11 cellular contexts compared by ENCODE assay signal in genomic region chr19:17686027-17686511, GRCh38. TPM values are rescaled to one million over a fixed set of nuclear protein-coding genes. Genes with fewer than 3 reads are reported as not detected.
DNase-seq lines count a peak whose midpoint lies in the region; ATAC-seq and TF ChIP-seq lines count a peak whose summit lies in the region.
"Had no signal": no experiment of that assay in that cellular context is flagged by ENCODE, and none has a peak within 500 bp of the region (broad histone marks: within the 10 kb centered on the region; RNA-seq: fewer than 3 reads in every experiment).

No MANE protein-coding gene starts in this region.

- H3K36me3 ChIP-seq in adrenal gland (replicated peaks in 1 of 2) (no peaks in the 10 kb centered on the region), skeletal muscle satellite cell (ENCODE audit: insufficient read depth, low read length) (no peaks in the 10 kb centered on the region)

- no peak overlapping the region for H3K9ac ChIP-seq in skeletal muscle satellite cell (ENCODE audit: low read depth, low read length)

- WGBS in adrenal gland, 4 donors, result 0 to 6% (median 0%) methylated on average over 4 to 12 of the region's 12 CpGs

- H3K4me1 ChIP-seq in adrenal gland (replicated peaks in 1 of 2) (no peaks in the 10 kb centered on the region), skeletal muscle satellite cell (ENCODE audit: control insufficient read depth, insufficient read depth, low read length) (peaks cover 3% of the 10 kb centered on the region)

- no peak for TF ChIP-seq POLR2A in adrenal gland (IDR thresholded peaks at IDR 0.05)

- ATAC-seq in GM19397 (IDR thresholded peaks at IDR 0.05; ENCODE audit: unreplicated experiment) (no peak), HG02623 (IDR thresholded peaks at IDR 0.05; ENCODE audit: unreplicated experiment) (no peak)
- ATAC-seq: activated T-cell treated with anti-CD3 and anti-CD28 coated beads, Interleukin-2, amount 50 U/mL, for 72 hours; Panc1; stimulated activated naive CD8-positive, alpha-beta T cell treated with anti-CD3 and anti-CD28 coated beads, Interleukin-15, Interleukin-2, amounts not matched to agents 100 U/mL and 50 U/mL, for 24 hours had no signal

- H3K4me3 ChIP-seq in adrenal gland (peak overlapping the region in 1 of 4 donors; percentile 17), skeletal muscle satellite cell (ENCODE audit: low read length) (peak overlapping the region; percentile 58)

- H3K27me3 ChIP-seq in adrenal gland (peaks cover 22% of the 10 kb centered on the region), skeletal muscle satellite cell (ENCODE audit: control insufficient read depth, insufficient read depth, low read length) (peaks cover 53% of the 10 kb centered on the region)

- no peaks in the 10 kb centered on the region for H3K9me3 ChIP-seq in adrenal gland (replicated peaks in 1 of 3)
- H3K9me3 ChIP-seq in skeletal muscle satellite cell (replicated peaks; ENCODE audit: low read length), result no peaks in the 10 kb centered on the region

- DNase-seq in HCEC 1CT (peak; percentile 25), adrenal gland (peak in 5 of 7 donors; percentile 2 to 75 (median 27)), hepatic stellate cell (ENCODE audit: low spot score) (peak; percentile 76), activated T-cell treated with anti-CD3 and anti-CD28 coated beads for 4 hours (no peak)
- DNase-seq: activated T-cell treated with anti-CD3 and anti-CD28 coated beads, Interleukin-2, amount 50 U/mL, for 72 hours; NCI-H1694 treated with DMSO at 0.1 percent for 48 hours; stimulated activated naive CD8-positive, alpha-beta T cell treated with anti-CD3 and anti-CD28 coated beads, Interleukin-15, Interleukin-2, amounts not matched to agents 100 U/mL and 50 U/mL, for 24 hours had no signal

- no peak for TF ChIP-seq CTCF in adrenal gland (IDR thresholded peaks at IDR 0.05)

- peak overlapping the region in 2 of 5 donors; percentile 59 to 73 for H3K27ac ChIP-seq in adrenal gland

- peak overlapping the region; percentile 82 for H3K4me2 ChIP-seq in skeletal muscle satellite cell (ENCODE audit: low read length)

- intact Hi-C loops in adrenal gland (cut with DNase I), result no loop called here

RNA-seq across cellular contexts. Expression of gene UNC13A, which starts 2.1 kb away (rescaled TPM):
- 1 to 10 TPM in 7 of 8 donors, under 1 TPM in 1; 0.57 to 5.3 (median 1.8) TPM for total RNA-seq in adrenal gland
- 1 to 10 TPM; 1.5 to 9.7 (median 5.1) TPM for polyA plus RNA-seq in adrenal gland
- total RNA-seq in skeletal muscle satellite cell (2012; rRNA removed), result 0.22 and 1.3 TPM in 2 replicates

RNA-seq across cellular contexts. Expression of gene MAP1S, which starts 33.2 kb away (rescaled TPM):
- 10 to 100 TPM; 28.1 to 97.2 (median 46.9) TPM for total RNA-seq in adrenal gland
- polyA plus RNA-seq in adrenal gland, result 10 to 100 TPM in 2 of 3 donors, 1 to 10 TPM in 1; 6.6 to 66.1 (median 43.4) TPM
- 20.3 and 31.2 TPM in 2 replicates for total RNA-seq in skeletal muscle satellite cell (2012; rRNA removed)
